20 cellular contexts compared by ENCODE assay signal in the genomic region with DNA sequence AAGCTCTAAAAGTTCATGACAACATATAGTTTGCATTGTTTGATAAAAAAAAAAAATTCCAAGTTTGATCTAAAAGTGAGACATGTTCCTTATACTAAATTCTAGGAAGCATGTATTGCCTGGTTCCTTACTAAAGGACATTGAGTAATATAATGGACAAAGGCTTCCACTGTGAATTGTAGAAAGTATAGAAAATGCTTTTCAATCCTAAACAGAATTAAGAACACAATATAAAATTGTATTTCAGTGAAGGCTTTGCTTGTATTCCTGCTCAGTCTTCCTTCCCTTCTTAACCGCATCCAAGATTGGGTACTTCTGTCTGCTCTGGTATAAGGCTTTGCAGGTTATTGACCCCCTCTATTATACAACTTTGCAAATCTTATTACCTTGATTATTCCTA. TPM values are rescaled to one million over a fixed set of nuclear protein-coding genes. Genes with fewer than 3 reads are reported as not detected.
DNase-seq lines count a peak whose midpoint lies in the region; ATAC-seq, FAIRE-seq and TF ChIP-seq lines count a peak whose summit lies in the region.
"Had no signal": no experiment of that assay in that cellular context is flagged by ENCODE, and none has a peak within 500 bp of the region (broad histone marks: within the 10 kb centered on the region; RNA-seq: fewer than 3 reads in every experiment).

No MANE protein-coding gene starts in this region.

- no peaks in the 10 kb centered on the region for H3K9me2 ChIP-seq in neural cell (ENCODE audit: insufficient read depth, low read length)

- no peak for TF ChIP-seq EP300 in neural cell (conservative IDR thresholded peaks at IDR 0.05; ENCODE audit: poor library complexity, severe bottlenecking)

- no peak for FAIRE-seq in kidney (lab: Jason Lieb, UNC)

- no peak for TF ChIP-seq RAD21 in neural cell (conservative IDR thresholded peaks at IDR 0.05)

- no peak for DNase-seq in HFFc6
- no peak for DNase-seq in fibroblast of lung (ENCODE audit: low read depth in 2 of 2)
- DNase-seq in hepatic stellate cell (ENCODE audit: low spot score) = no peak
- no peak for DNase-seq in NCI-H446 (lab: John Stamatoyannopoulos, UW)
- no peak for DNase-seq in kidney
- DNase-seq: activated CD4-positive, alpha-beta T cell treated with anti-CD3 and anti-CD28 coated beads for 1 hour; dorsolateral prefrontal cortex; erythroblast; immature natural killer cell; NCI-H1048; NCI-H1930; Peyer's patch; stimulated activated CD4-positive, alpha-beta T cell treated with anti-CD3 and anti-CD28 coated beads, Interleukin-2, amount 100 ng/mL, for 48 hours; stomach; T-helper 9 cell had no signal

- peak overlapping the region; percentile 96 for H3K4me3 Mint-ChIP-seq in HFFc6

- H3K27ac Mint-ChIP-seq in HFFc6 = peak overlapping the region; percentile 91
- H3K27ac Mint-ChIP-seq: immature natural killer cell had no signal

- H3K27me3 ChIP-seq in ACC112 (ENCODE audit: insufficient read depth, low read length) (no peaks in the 10 kb centered on the region), fibroblast of lung (ENCODE audit: control insufficient read depth, insufficient read depth, low read length) (no peaks in the 10 kb centered on the region), neural cell (ENCODE audit: insufficient read depth, low read depth, low read length) (no peaks in the 10 kb centered on the region)
- H3K27me3 ChIP-seq: dorsolateral prefrontal cortex, Peyer's patch had no signal

- no peaks in the 10 kb centered on the region; the same call in 1 of the 2 replicates for H3K9me3 Mint-ChIP-seq in HFFc6
- H3K9me3 Mint-ChIP-seq: immature natural killer cell had no signal

- no peak for TF ChIP-seq CTCF in HFFc6 (IDR thresholded peaks at IDR 0.05)
- no peak for TF ChIP-seq CTCF in fibroblast of lung (conservative IDR thresholded peaks at IDR 0.05 in 1 of 2, IDR thresholded peaks at IDR 0.05 in 1 of 2; ENCODE audit: low read depth in 1 of 2, low read length in 2 of 2)
- no peak for TF ChIP-seq CTCF in neural cell (IDR thresholded peaks at IDR 0.05; ENCODE audit: poor library complexity, severe bottlenecking)
- TF ChIP-seq CTCF in kidney (IDR thresholded peaks at IDR 0.05; ENCODE audit: borderline replicate concordance, extremely low read depth, insufficient read depth) = no peak

- intact Hi-C loops in kidney (cut with DNase I) = no loop called here

- H4K20me1 ChIP-seq in fibroblast of lung (ENCODE audit: control insufficient read depth, extremely low read depth, insufficient read depth, low read length) = no peaks in the 10 kb centered on the region
- H4K20me1 ChIP-seq in neural cell (ENCODE audit: insufficient read depth) = no peaks in the 10 kb centered on the region

- peaks cover 71% of the 10 kb centered on the region for H3K4me1 Mint-ChIP-seq in HFFc6 (ENCODE audit: low read depth)

- H3K4me3 ChIP-seq in ACC112 (ENCODE audit: low read depth, low read length) = peak overlapping the region; percentile 84
- peak overlapping the region; percentile 94 to 98 (median 96) for H3K4me3 ChIP-seq in fibroblast of lung (replicated peaks in 1 of 4; ENCODE audit: control extremely low read depth in 1 of 4, insufficient read depth in 1 of 4, low read depth in 3 of 4, low read length in 4 of 4)
- H3K4me3 ChIP-seq in neural cell (ENCODE audit: low read length) = peak overlapping the region; percentile 95
- H3K4me3 ChIP-seq in kidney (ENCODE audit: low read length in 2 of 2) = no peak overlapping the region
- H3K4me3 ChIP-seq: A549, Peyer's patch had no signal

- no peak overlapping the region for H3K9ac ChIP-seq in fibroblast of lung (ENCODE audit: insufficient read depth, low read length)
- no peak overlapping the region for H3K9ac ChIP-seq in neural cell (ENCODE audit: low read length)
- no peak overlapping the region for H3K9ac ChIP-seq in kidney (ENCODE audit: low read length in 2 of 2)

- H3K27ac ChIP-seq in ACC112 (ENCODE audit: low read depth, low read length) = peak overlapping the region; percentile 55; the same call in 1 of the 2 replicates
- peak overlapping the region; percentile 22 for H3K27ac ChIP-seq in fibroblast of lung (ENCODE audit: insufficient read depth, low read length)
- H3K27ac ChIP-seq in neural cell (ENCODE audit: low read length) = no peak overlapping the region
- H3K27ac ChIP-seq in kidney (ENCODE audit: low read depth in 2 of 2, low read length in 2 of 2) = no peak overlapping the region
- H3K27ac ChIP-seq: A549, Peyer's patch, stomach had no signal

- no peak for ATAC-seq in GM19467 (IDR thresholded peaks at IDR 0.05; ENCODE audit: unreplicated experiment)
- ATAC-seq: A549 had no signal

- H3K4me2 ChIP-seq in fibroblast of lung (ENCODE audit: extremely low read depth, insufficient read depth, low read length) (peak overlapping the region; percentile 88), neural cell (ENCODE audit: low read length) (no peak overlapping the region)

- H3K79me2 ChIP-seq in ACC112 (ENCODE audit: control insufficient read depth, insufficient read depth, low read length, unreplicated experiment) = peaks cover 65% of the 10 kb centered on the region
- H3K79me2 ChIP-seq in fibroblast of lung (ENCODE audit: control insufficient read depth, insufficient read depth, low read length) = peaks cover 68% of the 10 kb centered on the region
- peaks cover 40% of the 10 kb centered on the region for H3K79me2 ChIP-seq in neural cell (replicated peaks; ENCODE audit: insufficient read depth, low read length)

- H3K27me3 Mint-ChIP-seq in HFFc6 (ENCODE audit: insufficient read depth) = peaks cover 3% of the 10 kb centered on the region

- H3F3A ChIP-seq in neural cell (ENCODE audit: insufficient read depth, low read length, poor library complexity, severe bottlenecking) = no peaks in the 10 kb centered on the region

- H3K9me3 ChIP-seq in fibroblast of lung (ENCODE audit: control insufficient read depth, insufficient read depth, low read depth, low read length) (no peaks in the 10 kb centered on the region), neural cell (ENCODE audit: low read length) (no peaks in the 10 kb centered on the region), kidney (ENCODE audit: control insufficient read depth in 1 of 2, low read length in 2 of 2) (no peaks in the 10 kb centered on the region)
- H3K9me3 ChIP-seq: A549, Peyer's patch, stomach had no signal

- peaks cover 45% of the 10 kb centered on the region for H3K36me3 Mint-ChIP-seq in HFFc6 (ENCODE audit: low read depth)
- H3K36me3 Mint-ChIP-seq: immature natural killer cell had no signal

- H2AFZ ChIP-seq in ACC112 (ENCODE audit: low read length, unreplicated experiment) = peak overlapping the region; percentile 37
- H2AFZ ChIP-seq in fibroblast of lung (ENCODE audit: low read length) = no peak overlapping the region
- H2AFZ ChIP-seq in neural cell (ENCODE audit: low read depth, low read length) = no peak overlapping the region

- H3K36me3 ChIP-seq in ACC112 (ENCODE audit: insufficient read depth, low read length) = no peaks in the 10 kb centered on the region
- no peaks in the 10 kb centered on the region for H3K36me3 ChIP-seq in fibroblast of lung (ENCODE audit: control insufficient read depth, insufficient read depth, low read length)
- no peaks in the 10 kb centered on the region for H3K36me3 ChIP-seq in neural cell (ENCODE audit: insufficient read depth, low read length)
- H3K36me3 ChIP-seq in kidney (ENCODE audit: control insufficient read depth in 1 of 2, insufficient read depth in 2 of 2, low read length in 2 of 2) = no peaks in the 10 kb centered on the region
- H3K36me3 ChIP-seq: Peyer's patch, stomach had no signal

- H3K4me1 ChIP-seq in ACC112 (ENCODE audit: control insufficient read depth, insufficient read depth, low read length, unreplicated experiment) = peaks cover 35% of the 10 kb centered on the region
- peaks cover 11% of the 10 kb centered on the region for H3K4me1 ChIP-seq in fibroblast of lung (ENCODE audit: control insufficient read depth, extremely low read depth, insufficient read depth, low read length)
- peaks cover 0 to 3% of the 10 kb centered on the region in 2 donors for H3K4me1 ChIP-seq in kidney (ENCODE audit: control insufficient read depth in 1 of 2, insufficient read depth in 1 of 2, low read depth in 1 of 2, low read length in 2 of 2)

TF ChIP-seq in neural cell, 6 proteins besides CTCF, POLR2A, EP300 and RAD21 (continues in another document):
- TF ChIP-seq, protein P1, sequence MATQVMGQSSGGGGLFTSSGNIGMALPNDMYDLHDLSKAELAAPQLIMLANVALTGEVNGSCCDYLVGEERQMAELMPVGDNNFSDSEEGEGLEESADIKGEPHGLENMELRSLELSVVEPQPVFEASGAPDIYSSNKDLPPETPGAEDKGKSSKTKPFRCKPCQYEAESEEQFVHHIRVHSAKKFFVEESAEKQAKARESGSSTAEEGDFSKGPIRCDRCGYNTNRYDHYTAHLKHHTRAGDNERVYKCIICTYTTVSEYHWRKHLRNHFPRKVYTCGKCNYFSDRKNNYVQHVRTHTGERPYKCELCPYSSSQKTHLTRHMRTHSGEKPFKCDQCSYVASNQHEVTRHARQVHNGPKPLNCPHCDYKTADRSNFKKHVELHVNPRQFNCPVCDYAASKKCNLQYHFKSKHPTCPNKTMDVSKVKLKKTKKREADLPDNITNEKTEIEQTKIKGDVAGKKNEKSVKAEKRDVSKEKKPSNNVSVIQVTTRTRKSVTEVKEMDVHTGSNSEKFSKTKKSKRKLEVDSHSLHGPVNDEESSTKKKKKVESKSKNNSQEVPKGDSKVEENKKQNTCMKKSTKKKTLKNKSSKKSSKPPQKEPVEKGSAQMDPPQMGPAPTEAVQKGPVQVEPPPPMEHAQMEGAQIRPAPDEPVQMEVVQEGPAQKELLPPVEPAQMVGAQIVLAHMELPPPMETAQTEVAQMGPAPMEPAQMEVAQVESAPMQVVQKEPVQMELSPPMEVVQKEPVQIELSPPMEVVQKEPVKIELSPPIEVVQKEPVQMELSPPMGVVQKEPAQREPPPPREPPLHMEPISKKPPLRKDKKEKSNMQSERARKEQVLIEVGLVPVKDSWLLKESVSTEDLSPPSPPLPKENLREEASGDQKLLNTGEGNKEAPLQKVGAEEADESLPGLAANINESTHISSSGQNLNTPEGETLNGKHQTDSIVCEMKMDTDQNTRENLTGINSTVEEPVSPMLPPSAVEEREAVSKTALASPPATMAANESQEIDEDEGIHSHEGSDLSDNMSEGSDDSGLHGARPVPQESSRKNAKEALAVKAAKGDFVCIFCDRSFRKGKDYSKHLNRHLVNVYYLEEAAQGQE (IDR thresholded peaks at IDR 0.05; ENCODE audit: borderline replicate concordance) = no peak
- no peak for TF ChIP-seq TAF1 (IDR thresholded peaks at IDR 0.05; ENCODE audit: low read depth)
- no peak for TF ChIP-seq EZH2 (IDR thresholded peaks at IDR 0.05; ENCODE audit: borderline replicate concordance, insufficient read depth, low read length, poor library complexity, severe bottlenecking)
- TF ChIP-seq POLR2AphosphoS5 (IDR thresholded peaks at IDR 0.05) = no peak

RNA-seq across cellular contexts. Expression of a gene that starts 2.4 kb away (rescaled TPM):
- 100 to 1,000 TPM; 149 to 182 (median 173) TPM for total RNA-seq in HFFc6 (2021; fragmentation: NEBNext Ultra II Directional; extraction: Animal tissue kit (Norgen Biotek cat#: 25700))
- total RNA-seq in fibroblast of lung (43.1 and 98.4 TPM in 2 replicates), kidney (10.4 TPM)
- polyA plus RNA-seq in fibroblast of lung (108 and 212 TPM in 2 replicates), neural cell (6.9 and 10.2 TPM in 2 replicates), kidney (ENCODE audit: insufficient read depth, low read depth, low replicate concordance) (4.5 TPM)
- 55.3 and 111 TPM in 2 replicates for polyA plus RNA-seq in fibroblast of lung (2012)
- polyA minus RNA-seq in fibroblast of lung (ENCODE audit: low replicate concordance) (49.6 and 82.2 TPM in 2 replicates), neural cell (16.7 and 17.8 TPM in 2 replicates)
- total RNA-seq: HT-29 had no signal

Comparison
In these comparisons a context has a peak if more than half of its experiments do, and no peak if none do; other contexts are left out.
1. H3K27ac ChIP-seq: peak in ACC112 (single experiment) and fibroblast of lung (single experiment); none in neural cell (single experiment) and kidney (0 of 2).
2. H3K4me3 ChIP-seq: peak in ACC112 (single experiment), fibroblast of lung (4 of 4) and neural cell (single experiment); none in kidney (0 of 2).